Comparison of ENCODE assay signal across 35 cellular contexts in genomic region chr6:168048724-168049025, GRCh38. TPM values are rescaled to one million over a fixed set of nuclear protein-coding genes. Genes with fewer than 3 reads are reported as not detected.
"Had no signal": no experiment of that assay in that cellular context is flagged by ENCODE, and none has a peak within 500 bp of the region (broad histone marks: within the 10 kb centered on the region; RNA-seq: fewer than 3 reads in every experiment).

No MANE protein-coding gene starts in this region.

- ATAC-seq: activated naive CD8-positive, alpha-beta T cell treated with anti-CD3 and anti-CD28 coated beads, Interleukin-2, amount 50 U/mL, for 24 hours; activated T-cell treated with anti-CD3 and anti-CD28 coated beads, Interleukin-2, amount 50 U/mL, for 4 hours; Panc1 had no signal

- H3K9me3 ChIP-seq: MG63 had no signal

- H3K27ac ChIP-seq: brain microvascular endothelial cell, VCaP had no signal

- H3K27me3 ChIP-seq: brain microvascular endothelial cell, MG63 had no signal

- H3K4me3 ChIP-seq: MG63 had no signal

- H3K36me3 ChIP-seq: brain microvascular endothelial cell, MG63 had no signal

- DNase-seq: activated B cell treated with CpG ODN at 0.5 μM for 24 hours; activated CD4-positive, alpha-beta memory T cell treated with anti-CD3 and anti-CD28 coated beads for 36 hours; activated CD4-positive, alpha-beta T cell treated with anti-CD3 and anti-CD28 coated beads for 4 hours; activated CD4-positive, alpha-beta T cell treated with anti-CD3 and anti-CD28 coated beads, Interleukin-2, amount 50 U/mL, for 1 hour; activated CD4-positive, CD25-positive, alpha-beta regulatory T cell treated with anti-CD3 and anti-CD28 coated beads, Interleukin-2, amount 50 U/mL, for 72 hours; activated CD8-positive, alpha-beta memory T cell treated with anti-CD3 and anti-CD28 coated beads, Interleukin-2, amount 50 U/mL, for 4 hours; activated gamma-delta T cell treated with Interleukin-2 at 50 U/mL for 16 hours; activated naive CD4-positive, alpha-beta T cell treated with anti-CD3 and anti-CD28 coated beads, Interleukin-2, amount 10 ng/mL, durations not matched to agents 7 days and 5 days; activated naive CD8-positive, alpha-beta T cell treated with anti-CD3 and anti-CD28 coated beads, Interleukin-2, amount 50 U/mL, for 24 hours; activated T-cell treated with anti-CD3 and anti-CD28 coated beads for 4 hours; activated T-cell treated with anti-CD3 and anti-CD28 coated beads, Interleukin-2, amount 50 U/mL, for 4 hours; brain microvascular endothelial cell; Kasumi-1; KG1; MG63; NCI-H1048; NCI-H1105 treated with DMSO at 0.1 percent for 48 hours; NCI-H1436; NCI-H1694; NCI-H1930; NCI-H2081 treated with DMSO at 0.1 percent for 48 hours; NCI-H226; NCI-H446 treated with DMSO at 0.1 percent for 48 hours; NCI-H524; NCI-H69; SIG-M5; SW 1271; T-helper 1 cell; T-helper 2 cell; T-helper 9 cell had no signal

RNA-seq across cellular contexts. Expression of gene FRMD1, which starts 30.3 kb away (rescaled TPM):
- total RNA-seq: activated B cell treated with CpG ODN at 0.5 μM for 24 hours; activated CD4-positive, alpha-beta memory T cell treated with anti-CD3 and anti-CD28 coated beads for 36 hours; activated T-cell treated with anti-CD3 and anti-CD28 coated beads, Interleukin-2, amount 50 U/mL, for 4 hours; activated T-helper 1 cell treated with anti-CD3 and anti-CD28 coated beads, Interleukin-12 subunit alpha, Interleukin-12 subunit beta, Interleukin-2, Interleukin-4 antibody, amounts not matched to agents 30 ng/mL and 10 ng/mL and 1 ng/mL, durations not matched to agents 14 hours and 24 hours and 36 hours; RPMI7951; SK-MEL-5 had no signal

RNA-seq across cellular contexts. Expression of gene KIF25, which starts 51.2 kb away (rescaled TPM):
- total RNA-seq: activated B cell treated with CpG ODN at 0.5 μM for 24 hours; activated CD4-positive, alpha-beta memory T cell treated with anti-CD3 and anti-CD28 coated beads for 36 hours; activated T-cell treated with anti-CD3 and anti-CD28 coated beads, Interleukin-2, amount 50 U/mL, for 4 hours; activated T-helper 1 cell treated with anti-CD3 and anti-CD28 coated beads, Interleukin-12 subunit alpha, Interleukin-12 subunit beta, Interleukin-2, Interleukin-4 antibody, amounts not matched to agents 30 ng/mL and 10 ng/mL and 1 ng/mL, durations not matched to agents 14 hours and 24 hours and 36 hours; SK-MEL-5 had no signal
